ENCODE assay signal across 16 cellular contexts in the genomic region with DNA sequence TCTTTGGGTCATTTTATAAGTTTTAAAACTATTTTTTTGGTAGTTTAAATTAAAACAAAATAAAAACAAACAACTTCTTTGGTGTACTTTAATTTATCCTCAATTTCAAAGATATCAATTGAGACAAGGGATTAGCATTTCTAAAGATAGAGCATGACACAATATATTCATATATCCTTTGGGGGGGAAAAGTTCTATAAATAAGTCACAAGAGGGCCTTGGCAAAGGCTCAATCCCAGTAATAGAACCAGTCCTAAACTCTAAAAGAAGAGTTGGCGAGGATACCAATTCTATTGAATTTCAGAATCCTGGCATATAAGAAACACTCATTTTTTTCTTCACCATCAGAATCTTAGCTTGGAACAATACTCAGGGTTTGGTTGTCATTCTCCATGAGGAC.
DNase-seq lines count a peak whose midpoint lies in the region; ATAC-seq and TF ChIP-seq lines count a peak whose summit lies in the region.
"Had no signal": no experiment of that assay in that cellular context is flagged by ENCODE, and none has a peak within 500 bp of the region (broad histone marks: within the 10 kb centered on the region; RNA-seq: fewer than 3 reads in every experiment).

No MANE protein-coding gene starts in this region.

- no peak overlapping the region for H2AK5ac ChIP-seq in mesendoderm (ENCODE audit: low read length)

- peak overlapping the region; percentile 27 for H2BK15ac ChIP-seq in mesendoderm (replicated peaks; ENCODE audit: low read depth)

- H3K4me3 ChIP-seq in mesendoderm (ENCODE audit: low read length) (no peak overlapping the region), psoas muscle (no peak overlapping the region)
- H3K4me3 ChIP-seq: A549 had no signal

- no peak overlapping the region for H3K4ac ChIP-seq in mesendoderm (ENCODE audit: low read depth, low read length)

- ATAC-seq in left ventricle myocardium superior (peak; percentile 75), Right ventricle myocardium inferior (no peak), psoas muscle (peak in 3 of 4 donors; percentile 27 to 80 (median 48)), HG02970 (IDR thresholded peaks at IDR 0.05; ENCODE audit: low FRiP score, unreplicated experiment) (no peak)
- ATAC-seq: A549 had no signal

- H3K36me3 ChIP-seq in mesendoderm (ENCODE audit: control insufficient read depth, insufficient read depth, low read length) (no peaks in the 10 kb centered on the region), psoas muscle (ENCODE audit: insufficient read depth in 1 of 2, low read depth in 1 of 2) (no peaks in the 10 kb centered on the region)
- H3K36me3 ChIP-seq: BE2C had no signal

- H3K79me2 ChIP-seq in mesendoderm (ENCODE audit: control insufficient read depth, insufficient read depth, low read length) = no peaks in the 10 kb centered on the region

- H3K4me1 ChIP-seq in mesendoderm (ENCODE audit: control insufficient read depth, low read depth, low read length) = peaks cover 2% of the 10 kb centered on the region
- peaks cover 5% of the 10 kb centered on the region for H3K4me1 ChIP-seq in psoas muscle
- H3K4me1 ChIP-seq: A549, BE2C had no signal

- no peak overlapping the region for H2BK5ac ChIP-seq in mesendoderm (ENCODE audit: low read length)

- no peaks in the 10 kb centered on the region for H3K79me1 ChIP-seq in mesendoderm (ENCODE audit: low read length)

- no peak overlapping the region for H4K5ac ChIP-seq in mesendoderm (ENCODE audit: low read length)

- H3K9ac ChIP-seq in mesendoderm (ENCODE audit: low read length) = no peak overlapping the region

- no peak overlapping the region for H3K4me2 ChIP-seq in mesendoderm (ENCODE audit: low read length)
- H3K4me2 ChIP-seq: A549 had no signal

- H3K27ac ChIP-seq in mesendoderm (ENCODE audit: low read depth, low read length) (no peak overlapping the region), psoas muscle (no peak overlapping the region)
- H3K27ac ChIP-seq: A549, C4-2B had no signal

- H4K8ac ChIP-seq in mesendoderm (ENCODE audit: low read depth, low read length) = no peak overlapping the region

- H3K27me3 ChIP-seq in mesendoderm (ENCODE audit: insufficient read depth, low read length, poor library complexity) (no peaks in the 10 kb centered on the region), psoas muscle (ENCODE audit: insufficient read depth in 3 of 3, low read length in 2 of 3) (peaks cover 0 to 7% (median 0%) of the 10 kb centered on the region in 3 donors)
- H3K27me3 ChIP-seq: BE2C had no signal

- H3K9me3 ChIP-seq in psoas muscle = no peaks in the 10 kb centered on the region
- H3K9me3 ChIP-seq: A549, BE2C had no signal

- intact Hi-C loops in left ventricle myocardium superior (cut with micrococcal nuclease) (no loop called here), Right ventricle myocardium inferior (cut with DNase I) (no loop called here), psoas muscle (cut with DNase I) (no loop called here)

- TF ChIP-seq CTCF in psoas muscle (IDR thresholded peaks at IDR 0.05) = no peak

- H3K56ac ChIP-seq in mesendoderm (ENCODE audit: low read length) = no peak overlapping the region

- DNase-seq in left ventricle myocardium superior (no peak), Right ventricle myocardium inferior (ENCODE audit: missing footprints) (no peak), dermis blood vessel endothelial cell (peak; percentile 4), mesendoderm (no peak), psoas muscle (no peak), HUDEP-2 (lab: John Stamatoyannopoulos, UW; ENCODE audit: unreplicated experiment in 76 of 76) (no peak), pons (ENCODE audit: low spot score) (no peak)
- DNase-seq: BE2C, COR-L47, DMS153, DMS79 treated with DMSO at 0.1 percent for 48 hours, EL, GOT3 had no signal

- no CpG with 5 or more reads among the region's 1 CpG for WGBS in mesendoderm (ENCODE audit: extremely low coverage, insufficient coverage, low lambda C conversion rate)
- WGBS in psoas muscle, 3 donors = 28 to 54% (median 31%) methylated on average over 1 of the region's 1 CpG

- no peak overlapping the region for H2BK120ac ChIP-seq in mesendoderm (ENCODE audit: low read depth, low read length)

- H3K23ac ChIP-seq in mesendoderm (ENCODE audit: low read length) = no peak overlapping the region

- no peak overlapping the region for H3K18ac ChIP-seq in mesendoderm (ENCODE audit: low read length)

Comparison
In these comparisons a context has a peak if more than half of its experiments do, and no peak if none do; other contexts are left out.
1. ATAC-seq: peak in left ventricle myocardium superior (single experiment) and psoas muscle (3 of 4); none in Right ventricle myocardium inferior (single experiment) and HG02970 (single experiment).